26 cellular contexts compared by ENCODE assay signal in genomic region chr1:43719063-43719462, GRCh38. TPM values are rescaled to one million over a fixed set of nuclear protein-coding genes. Genes with fewer than 3 reads are reported as not detected.
DNase-seq lines count a peak whose midpoint lies in the region; ATAC-seq, FAIRE-seq and TF ChIP-seq lines count a peak whose summit lies in the region.
"Had no signal": no experiment of that assay in that cellular context is flagged by ENCODE, and none has a peak within 500 bp of the region (broad histone marks: within the 10 kb centered on the region; RNA-seq: fewer than 3 reads in every experiment).

No MANE protein-coding gene starts in this region.

- H2AFZ ChIP-seq in GM23248 (no peak overlapping the region), K562 (ENCODE audit: low read depth, low read length) (no peak overlapping the region)
- H2AFZ ChIP-seq: hepatocyte had no signal

- ATAC-seq in K562, result 0 out of 3 replicates have a peak, but pooled peaks have one; percentile 23
- ATAC-seq in right cardiac atrium, result no peak
- no peak for ATAC-seq in GM19467 (IDR thresholded peaks at IDR 0.05; ENCODE audit: unreplicated experiment)
- ATAC-seq: body of pancreas; left cardiac atrium; stimulated activated memory B cell treated with anti-CD40 and anti-IgM and Interleukin-4, amounts not matched to agents 10 μg/mL and 1 μg/mL and 100 μg/mL, for 72 hours; upper lobe of right lung had no signal

- H3K4me2 ChIP-seq in GM23248 (ENCODE audit: unreplicated experiment) (no peak overlapping the region), K562 (ENCODE audit: insufficient read depth, low read length) (no peak overlapping the region)
- H3K4me2 ChIP-seq: hepatocyte had no signal

- H4K20me1 ChIP-seq in GM23248 (ENCODE audit: insufficient read depth) (no peaks in the 10 kb centered on the region), K562 (replicated peaks; ENCODE audit: control insufficient read depth, insufficient read depth, low read length) (no peaks in the 10 kb centered on the region)

- H3K27me3 ChIP-seq in GM23248 (replicated peaks; ENCODE audit: insufficient read depth) (no peaks in the 10 kb centered on the region), K562 (ENCODE audit: control insufficient read depth in 2 of 2, insufficient read depth in 2 of 2, low read length in 2 of 2) (no peaks in the 10 kb centered on the region), vagina (no peaks in the 10 kb centered on the region), right cardiac atrium (ENCODE audit: control insufficient read depth, insufficient read depth) (no peaks in the 10 kb centered on the region)
- H3K27me3 ChIP-seq: body of pancreas, hepatocyte, neutrophil, sigmoid colon, upper lobe of right lung had no signal

- TF ChIP-seq RAD21 in K562 (CRISPR knock-in tag; conservative IDR thresholded peaks at IDR 0.05 in 1 of 2, IDR thresholded peaks at IDR 0.05 in 1 of 2), result no peak

- no peak for TF ChIP-seq POLR2A in K562 (conservative IDR thresholded peaks at IDR 0.05)
- TF ChIP-seq POLR2A in vagina (IDR thresholded peaks at IDR 0.05), result no peak

- H3K9me3 ChIP-seq in GM23248 (ENCODE audit: low read depth) (no peaks in the 10 kb centered on the region), K562 (replicated peaks; ENCODE audit: control insufficient read depth, insufficient read depth, low read depth, low read length) (no peaks in the 10 kb centered on the region), vagina (no peaks in the 10 kb centered on the region), right cardiac atrium (ENCODE audit: control insufficient read depth, low read length) (no peaks in the 10 kb centered on the region)
- H3K9me3 ChIP-seq: body of pancreas, neutrophil, sigmoid colon, upper lobe of right lung had no signal

- H3K9me1 ChIP-seq in K562 (ENCODE audit: control insufficient read depth, insufficient read depth, low read length), result no peaks in the 10 kb centered on the region

- TF ChIP-seq CTCF in K562 (IDR thresholded peaks at IDR 0.05 in 2 of 3, conservative IDR thresholded peaks at IDR 0.05 in 1 of 3; ENCODE audit: insufficient read depth in 2 of 3, low read depth in 1 of 3, low read length in 3 of 3), result no peak
- TF ChIP-seq CTCF in vagina (IDR thresholded peaks at IDR 0.05), result no peak
- no peak for TF ChIP-seq CTCF in GM10248 (IDR thresholded peaks at IDR 0.05; ENCODE audit: control extremely low read depth, extremely low read depth, low read depth, missing control alignments)

- in situ Hi-C loops in GM23248 (cut with MboI), result no loop called here
- in situ Hi-C loops in K562 (cut with MboI), result no loop called here

- no peak for TF ChIP-seq EP300 in K562 (IDR thresholded peaks at IDR 0.05; ENCODE audit: low read length)

- CTCF ChIA-PET in K562 (lab: Yijun Ruan, JAX; ENCODE audit: low intra/inter-chr PET ratio) (no interaction called here), GM10248 (lab: Yijun Ruan, JAX) (interaction anchor here (1.3 kb wide), 1 partner anchor 216 kb away, joined by 4 read pairs; no protein-coding TSS in a partner anchor)

- H3K36me3 ChIP-seq in GM23248 (ENCODE audit: low read depth) (no peaks in the 10 kb centered on the region), K562 (ENCODE audit: control insufficient read depth, insufficient read depth, low read length) (no peaks in the 10 kb centered on the region), vagina (no peaks in the 10 kb centered on the region)
- H3K36me3 ChIP-seq: neutrophil, sigmoid colon, upper lobe of right lung had no signal

- no peaks in the 10 kb centered on the region for H3F3A ChIP-seq in GM23248 (ENCODE audit: insufficient read depth)

- H3K9ac ChIP-seq in GM23248, result 0 out of 2 replicates have a peak overlapping the region, but pooled peaks have one; percentile 30
- no peak overlapping the region for H3K9ac ChIP-seq in K562 (ENCODE audit: insufficient read depth in 1 of 2, low read depth in 2 of 2, low read length in 2 of 2)

- H3K4me1 ChIP-seq in GM23248 (ENCODE audit: insufficient read depth) (0 out of 2 replicates have a peak, but pooled peaks cover 15% of the 10 kb centered on the region), K562 (replicated peaks in 1 of 2; ENCODE audit: control insufficient read depth in 2 of 2, insufficient read depth in 2 of 2, low read length in 2 of 2) (peaks cover 3 to 5% of the 10 kb centered on the region in 2 experiments; a peak in 2 of 5 replicates), vagina (peaks cover 18% of the 10 kb centered on the region), right cardiac atrium (ENCODE audit: control insufficient read depth, insufficient read depth, low read length) (no peaks in the 10 kb centered on the region)
- H3K4me1 ChIP-seq: body of pancreas, upper lobe of right lung had no signal

- H3K27ac ChIP-seq in GM23248 (peak overlapping the region; percentile 56), K562 (ENCODE audit: extremely low read depth, low read depth, low read length) (no peak overlapping the region), vagina (peak overlapping the region; percentile 27), right cardiac atrium (ENCODE audit: low read length) (no peak overlapping the region)
- H3K27ac ChIP-seq: body of pancreas, hepatocyte, neutrophil, sigmoid colon, upper lobe of right lung had no signal

- FAIRE-seq in K562 (lab: Jason Lieb, UNC), result no peak

- POLR2A ChIA-PET in K562 (lab: Yijun Ruan, JAX), result interaction anchor here (1.5 kb wide), 1 partner anchor 13 kb away, joined by 5 read pairs; no protein-coding TSS in a partner anchor
- POLR2A ChIA-PET in GM10248 (lab: Yijun Ruan, JAX), result interaction anchor here (0.6 kb wide), 1 partner anchor 1292 kb away, joined by 4 read pairs; the partner anchor contains the start of gene HECTD3

- no TSS peak for BruUV-seq in K562 (replicated peaks; lab: Mats Ljungman, UMichigan)

- H3K9me2 ChIP-seq in GM23248 (ENCODE audit: insufficient read depth), result no peaks in the 10 kb centered on the region

- WGBS in GM23248 (ENCODE audit: low coverage in 1 of 2, low lambda C conversion rate in 2 of 2, missing lambda C conversion rate in 2 of 2), 2 experiments, result 80 to 83% methylated on average over 6 of the region's 6 CpGs
- WGBS in K562 (ENCODE audit: insufficient coverage, low coverage, missing lambda C conversion rate), result 60% methylated on average over 6 of the region's 6 CpGs
- 88% methylated on average over 6 of the region's 6 CpGs for WGBS in right cardiac atrium

- H3K4me3 ChIP-seq in GM23248 (no peak overlapping the region), K562 (no peak overlapping the region), vagina (no peak overlapping the region), right cardiac atrium (ENCODE audit: low read length) (no peak overlapping the region)
- H3K4me3 ChIP-seq: body of pancreas, hepatocyte, sigmoid colon, upper lobe of right lung had no signal

- DNase-seq in GM23248 (peak; percentile 76), K562 (ENCODE audit: extremely low read depth in 1 of 4, low spot score in 3 of 4) (no peak), iris pigment epithelial cell (ENCODE audit: low read depth) (peak; percentile 53), vagina (ENCODE audit: extremely low spot score in 2 of 2) (no peak), GM10248 (ENCODE audit: extremely low spot score) (no peak), right cardiac atrium (no peak)
- DNase-seq: activated CD8-positive, alpha-beta memory T cell treated with anti-CD3 and anti-CD28 coated beads for 24 hours; activated gamma-delta T cell treated with Interleukin-2 at 50 U/mL for 16 hours; body of pancreas; cerebellar nuclear complex; DMS53; foreskin melanocyte; GF-D8; GOT3; Karpas-422; left cardiac atrium; NCI-H1436; NCI-H510A; sigmoid colon; stimulated activated CD4-positive, alpha-beta T cell treated with anti-CD3 and anti-CD28 coated beads, Interleukin-4, amount 100 ng/mL, for 4 hours; substantia nigra; upper lobe of right lung had no signal

- H3K79me2 ChIP-seq in GM23248 (ENCODE audit: insufficient read depth) (peaks cover 86% of the 10 kb centered on the region), K562 (ENCODE audit: control insufficient read depth, insufficient read depth, low read length) (peaks cover 10% of the 10 kb centered on the region; the same call in 2 of the 3 replicates)
- H3K79me2 ChIP-seq: hepatocyte had no signal

- intact Hi-C loops in K562 (cut with micrococcal nuclease) (no loop called here), vagina (cut with DNase I) (no loop called here), right cardiac atrium (cut with DNase I) (no loop called here)

TF ChIP-seq in K562, 482 proteins besides CTCF, POLR2A, EP300 and RAD21:
- TF ChIP-seq IRF2 (CRISPR knock-in tag; IDR thresholded peaks at IDR 0.05) (no peak), NFIC (IDR thresholded peaks at IDR 0.05) (0 out of 2 replicates have a peak, but pooled peaks have one; percentile 19)

RNA-seq across cellular contexts. Expression of gene ST3GAL3, which starts 11.7 kb away (rescaled TPM):
- 13.8 and 13.9 TPM in 2 replicates for total RNA-seq in GM23248 (2014; rRNA removed; shearing (Covaris generic))
- polyA plus RNA-seq in GM23248 (2016; fragmentation: Nextera tagmentation; extraction: Ambion mirVana), result 8.4 and 9.7 TPM in 2 replicates
- total RNA-seq in K562 (2011; cell fraction: chromatin; rRNA removed; ENCODE audit: low replicate concordance), result 181 and 201 TPM in 2 replicates
- total RNA-seq in K562 (2011; cell fraction: nucleolus; rRNA removed), result 75.9 and 89.5 TPM in 2 replicates
- total RNA-seq in K562 (2011; cell fraction: nucleoplasm; rRNA removed), result 148 and 229 TPM in 2 replicates
- total RNA-seq in K562 (2014; rRNA removed), result 8.9 and 13.4 TPM in 2 replicates
- 11.5 and 12.2 TPM in 2 replicates for total RNA-seq in K562 (2014; rRNA removed; fragmentation: Illumina TruSeq; extraction: Trizol)
- total RNA-seq in K562 (2015; rRNA removed; fragmentation: Illumina TruSeq; extraction: Trizol), result 9.5 and 9.8 TPM in 2 replicates
- 18.9 and 20.7 TPM in 2 replicates for total RNA-seq in K562 (2021)
- 12.0 and 17.8 TPM in 2 replicates for polyA plus RNA-seq in K562 (2011; rRNA removed)
- 9.4 and 15.6 TPM in 2 replicates for polyA plus RNA-seq in K562 (2011; cell fraction: cytosol; rRNA removed)
- polyA plus RNA-seq in K562 (2011; cell fraction: nucleus; rRNA removed), result 45.5 and 47.5 TPM in 2 replicates
- 13.3 and 31.3 TPM in 2 replicates for polyA plus RNA-seq in K562 (2012)
- polyA plus RNA-seq in K562 (2014; fragmentation: Illumina TruSeq; extraction: Trizol), result 18.1 and 18.5 TPM in 2 replicates
- 1 to 10 TPM; 1.2 to 1.6 TPM for polyA plus RNA-seq in K562 (2014; fragmentation: Nextera tagmentation; extraction: Ambion mirVana)
- polyA plus RNA-seq in K562 (2014; rRNA removed), result 11.0 and 12.8 TPM in 2 replicates
- 16.9 and 23.2 TPM in 2 replicates for polyA minus RNA-seq in K562 (2011; rRNA and poly(A)+ RNA removed)
- polyA minus RNA-seq in K562 (2011; cell fraction: cytosol; rRNA and poly(A)+ RNA removed), result 7.9 and 18.4 TPM in 2 replicates
- 21.5 and 30.5 TPM in 2 replicates for polyA minus RNA-seq in K562 (2011; cell fraction: nucleus; rRNA and poly(A)+ RNA removed)
- total RNA-seq in vagina, result 18.7 TPM
- total RNA-seq in right cardiac atrium, result 10 to 100 TPM; 19.8 to 26.3 (median 22.3) TPM
- 19.6 TPM for polyA plus RNA-seq in right cardiac atrium

Comparison
In these comparisons a context has a peak if more than half of its experiments do, and no peak if none do; other contexts are left out.
1. DNase-seq: peak in GM23248 (single experiment) and iris pigment epithelial cell (single experiment); none in K562 (0 of 4), vagina (0 of 2), GM10248 (single experiment) and right cardiac atrium (0 of 3).
2. H3K27ac ChIP-seq: peak in GM23248 (single experiment) and vagina (single experiment); none in K562 (single experiment) and right cardiac atrium (single experiment).